ENCODE assay signal across 20 cellular contexts in the genomic region with DNA sequence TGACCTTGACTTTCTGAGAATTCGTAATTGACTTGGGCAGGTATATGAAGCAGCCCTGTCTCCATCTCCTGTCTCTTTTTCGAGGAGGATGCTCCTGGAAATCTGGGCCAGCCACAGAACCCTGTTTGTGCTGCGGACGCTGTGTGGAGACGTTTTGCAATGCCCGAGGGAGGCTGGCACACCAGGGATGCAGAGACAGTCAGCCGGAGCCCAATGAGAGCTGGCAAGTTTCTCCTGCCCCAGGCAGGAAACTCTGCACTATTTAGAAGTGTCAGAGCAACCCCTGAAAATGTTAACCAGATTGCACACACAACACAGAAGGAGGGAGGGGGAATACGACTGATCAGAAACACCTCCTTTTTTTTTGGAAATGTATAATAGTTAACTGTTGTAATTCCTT.
A peak's percentile ranks its signal among the peaks of the same experiment; 100 is the strongest.
DNase-seq lines count a peak whose midpoint lies in the region; ATAC-seq, FAIRE-seq and TF ChIP-seq lines count a peak whose summit lies in the region.
"Had no signal": no experiment of that assay in that cellular context is flagged by ENCODE, and none has a peak within 500 bp of the region (broad histone marks: within the 10 kb centered on the region; RNA-seq: fewer than 3 reads in every experiment).

No MANE protein-coding gene starts in this region.

- H3K4me3 ChIP-seq in A673 (ENCODE audit: low read depth, low read length, poor library complexity, severe bottlenecking) (no peak overlapping the region), keratinocyte (ENCODE audit: control insufficient read depth in 2 of 3, extremely low read depth in 1 of 3, insufficient read depth in 2 of 3, low read depth in 1 of 3, low read length in 3 of 3) (no peak overlapping the region)
- H3K4me3 ChIP-seq: GM23338, SJSA1 had no signal

- H2AFZ ChIP-seq in keratinocyte (ENCODE audit: control insufficient read depth, low read length) = peak overlapping the region; percentile 21
- H2AFZ ChIP-seq: GM23338 had no signal

- H3K4me1 ChIP-seq in A673 (ENCODE audit: insufficient read depth, low read length, poor library complexity, severe bottlenecking) (no peaks in the 10 kb centered on the region), keratinocyte (ENCODE audit: control insufficient read depth, extremely low read depth, insufficient read depth, low read length) (peaks cover 13% of the 10 kb centered on the region)

- H4K20me1 ChIP-seq in keratinocyte (ENCODE audit: control insufficient read depth, extremely low read depth, insufficient read depth, low read length) = no peaks in the 10 kb centered on the region

- no peak for FAIRE-seq in keratinocyte (lab: Jason Lieb, UNC)
- FAIRE-seq: HepG2 had no signal

- no peaks in the 10 kb centered on the region for H3K9me3 ChIP-seq in A673 (ENCODE audit: low read depth, low read length, poor library complexity, severe bottlenecking)
- no peaks in the 10 kb centered on the region for H3K9me3 ChIP-seq in keratinocyte (ENCODE audit: control insufficient read depth, low read depth, low read length)
- H3K9me3 ChIP-seq: SJSA1 had no signal

- dilution Hi-C loops in keratinocyte (cut with MboI; ENCODE audit: extremely low pct_ligation_motif_present, low sequenced_read_pairs) = no loop called here

- H3K27me3 Mint-ChIP-seq in nephron progenitor cell (ENCODE audit: low read depth, poor library complexity) = peaks cover 20% of the 10 kb centered on the region

- no TSS peak for BruUV-seq in A673 (replicated peaks; lab: Mats Ljungman, UMichigan)

- no peak overlapping the region for H3K4me3 Mint-ChIP-seq in nephron progenitor cell
- H3K4me3 Mint-ChIP-seq: GM23338; H9; T-helper 1 cell treated with Interleukin-12 subunit alpha and Interleukin-12 subunit beta and Interleukin-4 antibody, amounts not matched to agents 30 μg/mL and 1 μg/mL, for 36 hours had no signal

- H3K36me3 ChIP-seq in A673 (ENCODE audit: insufficient read depth, low read length, poor library complexity, severe bottlenecking) (no peaks in the 10 kb centered on the region), keratinocyte (ENCODE audit: control insufficient read depth in 2 of 2, extremely low read depth in 1 of 2, insufficient read depth in 2 of 2, low read length in 2 of 2) (no peaks in the 10 kb centered on the region)
- H3K36me3 ChIP-seq: SJSA1 had no signal

- no peaks in the 10 kb centered on the region for H3K79me2 ChIP-seq in keratinocyte (ENCODE audit: control insufficient read depth, insufficient read depth, low read length)

- no peaks in the 10 kb centered on the region for H3K9me1 ChIP-seq in keratinocyte (ENCODE audit: control insufficient read depth, extremely low read depth, insufficient read depth, low read length)

- POLR2A ChIA-PET in A673 (lab: Charles Lee; ENCODE audit: low non-redundant PET) = no interaction called here

- ATAC-seq in HG02623 (IDR thresholded peaks at IDR 0.05; ENCODE audit: unreplicated experiment) (no peak), GM18907 (IDR thresholded peaks at IDR 0.05; ENCODE audit: unreplicated experiment) (no peak)
- ATAC-seq: GM23338, HepG2 had no signal

- peak overlapping the region; percentile 33 for H3K4me2 ChIP-seq in keratinocyte (ENCODE audit: control insufficient read depth, extremely low read depth, insufficient read depth, low read depth, low read length)
- H3K4me2 ChIP-seq: GM23338 had no signal

- no peaks in the 10 kb centered on the region for H3K36me3 Mint-ChIP-seq in nephron progenitor cell (ENCODE audit: low read depth)

- TF ChIP-seq CTCF in A673 (conservative IDR thresholded peaks at IDR 0.05; ENCODE audit: low read depth, low read length) = no peak
- TF ChIP-seq CTCF in keratinocyte (optimal IDR thresholded peaks at IDR 0.05 in 1 of 3, IDR thresholded peaks at IDR 0.05 in 1 of 3, conservative IDR thresholded peaks at IDR 0.05 in 1 of 3; ENCODE audit: extremely low read depth in 1 of 3, insufficient read depth in 2 of 3, low read length in 3 of 3) = no peak
- TF ChIP-seq CTCF in nephron progenitor cell (IDR thresholded peaks at IDR 0.05) = no peak

- H3K27me3 ChIP-seq in A673 (replicated peaks; ENCODE audit: insufficient read depth, low read depth, low read length, poor library complexity) (no peaks in the 10 kb centered on the region), keratinocyte (ENCODE audit: control insufficient read depth, extremely low read depth, insufficient read depth, low read length) (peaks cover 5% of the 10 kb centered on the region)

- CTCF ChIA-PET in A673 (lab: Charles Lee) = no interaction called here

- intact Hi-C loops in A673 (cut with micrococcal nuclease; ENCODE audit: unreplicated experiment) = no loop called here

- H3K27ac ChIP-seq in A673 (ENCODE audit: low read depth, low read length, poor library complexity, severe bottlenecking) (no peak overlapping the region), keratinocyte (ENCODE audit: control insufficient read depth, insufficient read depth, low read length) (no peak overlapping the region)
- H3K27ac ChIP-seq: SJSA1 had no signal

- DNase-seq in A673 (ENCODE audit: low spot score) = peak; percentile 71
- DNase-seq in AG08395 (ENCODE audit: low spot score) = peak; percentile 23
- DNase-seq in NCI-H345 treated with DMSO at 0.1 percent for 48 hours (lab: John Stamatoyannopoulos, UW; ENCODE audit: unreplicated experiment) = peak; percentile 4
- DNase-seq in keratinocyte (ENCODE audit: low read depth, low spot score) = no peak
- no peak for DNase-seq in nephron progenitor cell
- DNase-seq: DMS53, H9, Karpas-422, NCI-H1105, NCI-H2029 treated with DMSO at 0.1 percent for 48 hours, NCI-H446 treated with DMSO at 0.1 percent for 48 hours, NCI-H526, Right ventricle myocardium superior, RPMI8226 had no signal

- H3K9me3 Mint-ChIP-seq in nephron progenitor cell = peaks cover under 1% of the 10 kb centered on the region
- H3K9me3 Mint-ChIP-seq: GM23338; H9; T-helper 1 cell treated with Interleukin-12 subunit alpha and Interleukin-12 subunit beta and Interleukin-4 antibody, amounts not matched to agents 30 μg/mL and 1 μg/mL, for 36 hours had no signal

- no peak overlapping the region for H3K9ac ChIP-seq in keratinocyte (ENCODE audit: control insufficient read depth, extremely low read depth, insufficient read depth, low read length)

- H3K27ac Mint-ChIP-seq in nephron progenitor cell = no peak overlapping the region
- H3K27ac Mint-ChIP-seq: GM23338; H9; T-helper 1 cell treated with Interleukin-12 subunit alpha and Interleukin-12 subunit beta and Interleukin-4 antibody, amounts not matched to agents 30 μg/mL and 1 μg/mL, for 36 hours had no signal

- no peaks in the 10 kb centered on the region for H3K4me1 Mint-ChIP-seq in nephron progenitor cell
- H3K4me1 Mint-ChIP-seq: GM23338 had no signal

Comparison
In these comparisons a context has a peak if more than half of its experiments do, and no peak if none do; other contexts are left out.
1. DNase-seq: peak in A673 (single experiment), AG08395 (single experiment) and NCI-H345 treated with DMSO at 0.1 percent for 48 hours (single experiment); none in keratinocyte (single experiment) and nephron progenitor cell (single experiment).